Comparison of ENCODE assay signal across 8 cellular contexts in the genomic region with DNA sequence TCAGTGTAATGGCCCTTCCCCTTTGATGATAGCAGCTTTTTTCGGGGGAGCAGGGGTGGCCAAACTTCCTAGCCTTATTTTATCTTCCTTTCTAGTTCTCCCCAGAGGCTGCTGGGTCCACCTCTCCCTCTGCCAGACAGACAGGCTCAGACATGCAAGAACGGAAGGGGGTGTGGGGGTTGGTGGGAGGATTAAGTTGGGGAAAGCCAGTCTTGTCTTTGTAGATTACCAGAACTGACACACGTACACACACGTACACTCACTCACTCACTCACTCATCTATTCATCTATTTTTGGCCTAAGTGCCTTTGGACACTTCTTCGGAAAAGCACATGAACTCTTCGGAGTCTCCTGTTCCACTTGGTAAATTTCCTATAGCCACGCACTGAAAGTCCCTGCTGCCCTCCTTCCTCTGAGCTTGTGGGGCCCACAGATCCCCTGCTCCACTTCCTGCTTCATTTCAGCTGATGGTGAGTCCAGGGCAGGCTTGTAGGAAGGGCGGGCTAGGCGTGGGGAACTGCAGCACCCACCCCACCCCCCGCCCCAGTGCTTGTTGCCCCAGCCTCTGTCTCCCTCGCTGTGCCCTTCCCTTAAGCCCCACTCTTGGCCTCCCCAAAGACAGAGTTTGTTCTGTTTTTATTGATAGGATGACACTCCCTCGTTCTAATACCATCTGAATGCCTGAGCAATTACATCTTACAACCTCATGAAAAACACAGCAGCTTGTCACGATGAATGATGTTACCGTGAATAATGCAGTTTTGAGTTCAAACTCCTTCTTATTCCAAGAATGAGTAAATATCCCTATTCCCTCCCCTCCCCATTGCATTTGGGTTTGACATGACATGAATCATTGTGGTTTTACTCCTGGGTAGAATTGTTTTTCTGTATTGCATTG.
A peak's percentile ranks its signal among the peaks of the same experiment; 100 is the strongest.
DNase-seq lines count a peak whose midpoint lies in the region; ATAC-seq and TF ChIP-seq lines count a peak whose summit lies in the region.

No MANE protein-coding gene starts in this region.

- intact Hi-C loops in spleen (cut with DNase I; ENCODE audit: low total_unique reads) = no loop called here

- peak overlapping the region in 1 of 8 donors; percentile 31 for H3K4me3 ChIP-seq in spleen

- TF ChIP-seq CTCF in spleen (IDR thresholded peaks at IDR 0.05 in 8 of 11, conservative IDR thresholded peaks at IDR 0.05 in 3 of 11) = no peak

- WGBS in spleen, 5 donors = 11 to 20% (median 17%) methylated on average over 14 of the region's 14 CpGs

- peak overlapping the region; percentile 19 to 83 (median 70) for H3K27ac ChIP-seq in spleen

- H3K4me1 ChIP-seq in spleen = peaks cover 17 to 30% (median 26%) of the 10 kb centered on the region in 6 donors

- ATAC-seq in GM19035 (IDR thresholded peaks at IDR 0.05; ENCODE audit: unreplicated experiment) (peak; percentile 48), HG03097 (IDR thresholded peaks at IDR 0.05; ENCODE audit: low FRiP score, unreplicated experiment) (peak; percentile 32)

- no peak for TF ChIP-seq POLR2A in spleen (IDR thresholded peaks at IDR 0.05)

- no peaks in the 10 kb centered on the region for H3K36me3 ChIP-seq in spleen

- DNase-seq in AG08396 (ENCODE audit: low spot score) (peak; percentile 82), RPMI7951 (ENCODE audit: low read depth) (peak; percentile 91), glomerular visceral epithelial cell (ENCODE audit: extremely low spot score) (peak; percentile 87), spleen (no peak), NCI-H1436 (lab: John Stamatoyannopoulos, UW) (no peak)
- DNase-seq in activated T-helper 9 cell treated with anti-CD3 and anti-CD28 coated beads, Interleukin-2, amount 50 U/mL, for 16 hours (ENCODE audit: low read depth) = peak; percentile 45

- no peaks in the 10 kb centered on the region for H3K9me3 ChIP-seq in spleen

- H3K27me3 ChIP-seq in spleen (replicated peaks in 1 of 7) = no peaks in the 10 kb centered on the region

Comparison
In these comparisons a context has a peak if more than half of its experiments do, and no peak if none do; other contexts are left out.
1. DNase-seq: peak in AG08396 (single experiment), RPMI7951 (single experiment), activated T-helper 9 cell treated with anti-CD3 and anti-CD28 coated beads, Interleukin-2, amount 50 U/mL, for 16 hours (single experiment) and glomerular visceral epithelial cell (single experiment); none in spleen (single experiment) and NCI-H1436 (single experiment).